23 cellular contexts compared by ENCODE assay signal in the genomic region with DNA sequence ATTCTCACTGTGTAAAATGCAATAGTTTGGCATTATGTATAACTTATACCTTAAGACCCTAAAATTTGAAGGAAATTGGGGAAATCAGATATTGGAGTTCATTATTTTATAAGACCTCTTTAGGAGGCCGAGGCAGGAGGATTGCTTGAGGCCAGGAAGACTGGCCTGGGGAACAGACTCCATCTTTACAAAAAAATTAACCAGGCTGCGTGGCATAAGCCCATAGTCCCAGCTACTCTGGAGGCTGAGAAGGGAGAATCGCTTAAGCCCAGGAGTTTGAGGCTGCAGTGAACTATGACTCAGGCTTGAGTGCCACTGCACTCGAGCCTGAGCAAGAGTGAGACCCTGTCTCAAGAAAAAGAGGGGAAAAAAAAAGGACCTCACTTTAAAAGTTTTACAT. TPM values are rescaled to one million over a fixed set of nuclear protein-coding genes. Genes with fewer than 3 reads are reported as not detected.
DNase-seq lines count a peak whose midpoint lies in the region; ATAC-seq, FAIRE-seq and TF ChIP-seq lines count a peak whose summit lies in the region.
"Had no signal": no experiment of that assay in that cellular context is flagged by ENCODE, and none has a peak within 500 bp of the region (broad histone marks: within the 10 kb centered on the region; RNA-seq: fewer than 3 reads in every experiment).

No MANE protein-coding gene starts in this region.

- no peak overlapping the region for H3K4ac ChIP-seq in H9 (ENCODE audit: low read depth, low read length)

- H4K8ac ChIP-seq in H9 (replicated peaks; ENCODE audit: insufficient read length, low read depth, low read length) = no peak overlapping the region

- H3K27ac ChIP-seq in neural progenitor cell = no peak overlapping the region
- no peak overlapping the region for H3K27ac ChIP-seq in H9 (ENCODE audit: insufficient read length, low read depth, low read length)
- H3K27ac ChIP-seq: gastroesophageal sphincter, Peyer's patch, psoas muscle, testis had no signal

- H2BK5ac ChIP-seq in H9 (ENCODE audit: insufficient read length, low read length) = no peak overlapping the region

- H2BK20ac ChIP-seq in H9 (ENCODE audit: low read depth, low read length, poor library complexity, severe bottlenecking) = no peak overlapping the region

- no peak overlapping the region for H2AK5ac ChIP-seq in H9 (ENCODE audit: insufficient read length, low read length)

- H3K4me1 Mint-ChIP-seq in activated naive CD4-positive, alpha-beta T cell treated with anti-CD3 and anti-CD28 coated beads, Interleukin-2, amount 50 U/mL, for 24 hours = peaks cover 20% of the 10 kb centered on the region
- H3K4me1 Mint-ChIP-seq in WTC11 (no peaks in the 10 kb centered on the region), neural progenitor cell (no peaks in the 10 kb centered on the region), H9 (peaks cover 6% of the 10 kb centered on the region in 2 experiments; a peak in 2 of 4 replicates)

- H3K36me3 ChIP-seq in neural progenitor cell = peaks cover 24% of the 10 kb centered on the region

- no peaks in the 10 kb centered on the region for H3K4me1 ChIP-seq in neural progenitor cell
- no peaks in the 10 kb centered on the region for H3K4me1 ChIP-seq in H9 (ENCODE audit: insufficient read depth, low read length)
- H3K4me1 ChIP-seq: Peyer's patch, testis had no signal

- H3K23ac ChIP-seq in H9 (ENCODE audit: insufficient read length, low read depth, low read length) = no peak overlapping the region

- H3K79me1 ChIP-seq in H9 (ENCODE audit: insufficient read depth, low read depth, low read length, poor library complexity, severe bottlenecking) = no peaks in the 10 kb centered on the region

- DNase-seq in activated naive CD4-positive, alpha-beta T cell (lab: John Stamatoyannopoulos, UW) = no peak
- DNase-seq in H54 (ENCODE audit: insufficient read length, low spot score) = no peak
- no peak for DNase-seq in WTC11 (ENCODE audit: low spot score)
- no peak for DNase-seq in neural progenitor cell (ENCODE audit: low spot score)
- DNase-seq in H9 = no peak
- DNase-seq: activated CD4-positive, CD25-positive, alpha-beta regulatory T cell; dorsolateral prefrontal cortex; EL; HFFc6; left colon; NCI-H1694 treated with DMSO at 0.1 percent for 48 hours; NK-92 treated with Interleukin-12 subunit alpha and Interleukin-12 subunit beta, amount 100 ng/mL, for 24 hours; Peyer's patch; psoas muscle; SIG-M5; stimulated activated CD4-positive, alpha-beta T cell treated with anti-CD3 and anti-CD28 coated beads, Interleukin-4, amount 100 ng/mL, for 4 hours; stimulated activated naive CD4-positive, alpha-beta T cell; testis had no signal

- peaks cover 43% of the 10 kb centered on the region for H4K20me1 ChIP-seq in neural progenitor cell (ENCODE audit: low read depth)
- H4K20me1 ChIP-seq in H9 (ENCODE audit: control insufficient read depth, insufficient read depth, insufficient read length) = no peaks in the 10 kb centered on the region

- H3K4me2 ChIP-seq in neural progenitor cell = no peak overlapping the region
- no peak overlapping the region for H3K4me2 ChIP-seq in H9 (ENCODE audit: insufficient read depth, insufficient read length, low read length)
- H3K4me2 ChIP-seq: hepatocyte had no signal

- POLR2A ChIA-PET in WTC11 (lab: Charles Lee) = no interaction called here

- peaks cover 78% of the 10 kb centered on the region for H3F3A ChIP-seq in neural progenitor cell (ENCODE audit: low read depth)

- H3K9ac ChIP-seq in neural progenitor cell = no peak overlapping the region
- no peak overlapping the region for H3K9ac ChIP-seq in H9 (ENCODE audit: extremely low read depth, insufficient read length, low read length)

- CTCF ChIA-PET in WTC11 (lab: Charles Lee) = interaction anchor here (2.3 kb wide), 2 partner anchors 116 to 134 kb away, joined by 11 to 19 read pairs; no protein-coding TSS in a partner anchor

- H3K14ac ChIP-seq in H9 (ENCODE audit: insufficient read depth, low read length) = no peak overlapping the region

- no peak overlapping the region for H4K91ac ChIP-seq in H9 (ENCODE audit: insufficient read length, low read depth, low read length)

- H2AFZ ChIP-seq in neural progenitor cell (replicated peaks) (no peak overlapping the region), H9 (ENCODE audit: low read length) (no peak overlapping the region)
- H2AFZ ChIP-seq: hepatocyte had no signal

- H3K4me3 ChIP-seq in neural progenitor cell = no peak overlapping the region
- H3K4me3 ChIP-seq: dorsolateral prefrontal cortex, gastroesophageal sphincter, hepatocyte, Peyer's patch, psoas muscle, testis had no signal

- no peak overlapping the region for H3T11ph ChIP-seq in H9 (ENCODE audit: low read length)

- no peaks in the 10 kb centered on the region for H3K9me3 ChIP-seq in neural progenitor cell (ENCODE audit: low read depth)
- H3K9me3 ChIP-seq in H9 (ENCODE audit: control insufficient read depth, low read depth, low read length) = no peaks in the 10 kb centered on the region
- H3K9me3 ChIP-seq: gastroesophageal sphincter, Peyer's patch, psoas muscle, testis had no signal

- H3K27me3 Mint-ChIP-seq in activated naive CD4-positive, alpha-beta T cell treated with anti-CD3 and anti-CD28 coated beads, Interleukin-2, amount 50 U/mL, for 24 hours = no peaks in the 10 kb centered on the region
- H3K27me3 Mint-ChIP-seq in WTC11 (ENCODE audit: low read depth) (no peaks in the 10 kb centered on the region), neural progenitor cell (ENCODE audit: insufficient read depth, low read depth) (peaks cover 4% of the 10 kb centered on the region), H9 (ENCODE audit: low read depth) (no peaks in the 10 kb centered on the region)

- no peak overlapping the region for H3K4me3 Mint-ChIP-seq in activated naive CD4-positive, alpha-beta T cell treated with anti-CD3 and anti-CD28 coated beads, Interleukin-2, amount 50 U/mL, for 24 hours
- H3K4me3 Mint-ChIP-seq in WTC11 (no peak overlapping the region), neural progenitor cell (no peak overlapping the region), H9 (no peak overlapping the region; a peak in 1 of 5 replicates)
- H3K4me3 Mint-ChIP-seq: HFFc6 had no signal

- no peak overlapping the region for H3K56ac ChIP-seq in H9 (ENCODE audit: insufficient read length, low read depth, low read length)

- H3K27me3 ChIP-seq in neural progenitor cell (no peaks in the 10 kb centered on the region), H9 (ENCODE audit: insufficient read depth, low read length) (no peaks in the 10 kb centered on the region)
- H3K27me3 ChIP-seq: dorsolateral prefrontal cortex, gastroesophageal sphincter, hepatocyte, Peyer's patch, testis had no signal

- H3K36me3 Mint-ChIP-seq in activated naive CD4-positive, alpha-beta T cell treated with anti-CD3 and anti-CD28 coated beads, Interleukin-2, amount 50 U/mL, for 24 hours = peaks cover 15% of the 10 kb centered on the region
- peaks cover 22% of the 10 kb centered on the region for H3K36me3 Mint-ChIP-seq in WTC11
- H3K36me3 Mint-ChIP-seq in neural progenitor cell = peaks cover 18% of the 10 kb centered on the region
- peaks cover 11 to 52% (median 31%) of the 10 kb centered on the region in 3 experiments; a peak in 6 of 7 replicates for H3K36me3 Mint-ChIP-seq in H9 (ENCODE audit: insufficient read depth in 1 of 3, low read depth in 3 of 3)

- H3K79me2 ChIP-seq in neural progenitor cell (ENCODE audit: low read depth) = peaks cover 18% of the 10 kb centered on the region
- H3K79me2 ChIP-seq in H9 (ENCODE audit: insufficient read depth, low read length) = no peaks in the 10 kb centered on the region
- H3K79me2 ChIP-seq: hepatocyte had no signal

- H2BK12ac ChIP-seq in H9 (ENCODE audit: insufficient read length, low read depth, low read length) = no peak overlapping the region

- TF ChIP-seq POLR2A in H54 (IDR thresholded peaks at IDR 0.05; ENCODE audit: low read depth, low read length) = no peak

- no peak overlapping the region for H4K5ac ChIP-seq in H9 (ENCODE audit: insufficient read length, low read depth, low read length)

- no CpG with 5 or more reads among the region's 4 CpGs for WGBS in H9 (ENCODE audit: extremely low coverage, insufficient read length, low lambda C conversion rate)

- no peaks in the 10 kb centered on the region for H3K23me2 ChIP-seq in H9 (ENCODE audit: insufficient read length, low read depth, low read length, poor library complexity, severe bottlenecking)

- no peak overlapping the region for H2BK120ac ChIP-seq in H9 (ENCODE audit: low read depth, low read length, poor library complexity, severe bottlenecking)

- H3K18ac ChIP-seq in H9 (ENCODE audit: insufficient read length, low read depth, low read length) = no peak overlapping the region

- TF ChIP-seq CTCF in WTC11 (IDR thresholded peaks at IDR 0.05) = no peak
- TF ChIP-seq CTCF in neural progenitor cell (IDR thresholded peaks at IDR 0.05) = no peak
- TF ChIP-seq CTCF in H9 (conservative IDR thresholded peaks at IDR 0.05) = no peak

- ATAC-seq in WTC11 (no peak), HG02642 (IDR thresholded peaks at IDR 0.05; ENCODE audit: poor library complexity, unreplicated experiment) (no peak)
- ATAC-seq: gastroesophageal sphincter, left colon had no signal

- no peak overlapping the region for H2BK15ac ChIP-seq in H9 (ENCODE audit: low read depth, low read length)

- no peaks in the 10 kb centered on the region for H3K9me3 Mint-ChIP-seq in activated naive CD4-positive, alpha-beta T cell treated with anti-CD3 and anti-CD28 coated beads, Interleukin-2, amount 50 U/mL, for 24 hours
- H3K9me3 Mint-ChIP-seq in WTC11 (no peaks in the 10 kb centered on the region), neural progenitor cell (no peaks in the 10 kb centered on the region), H9 (no peaks in the 10 kb centered on the region)
- H3K9me3 Mint-ChIP-seq: HFFc6 had no signal

- peak; percentile 15 for FAIRE-seq in H54 (lab: Jason Lieb, UNC)
- FAIRE-seq: urothelium cell line had no signal

- peak overlapping the region; percentile 82 for H3K27ac Mint-ChIP-seq in activated naive CD4-positive, alpha-beta T cell treated with anti-CD3 and anti-CD28 coated beads, Interleukin-2, amount 50 U/mL, for 24 hours
- H3K27ac Mint-ChIP-seq in WTC11 (no peak overlapping the region), neural progenitor cell (peak overlapping the region; percentile 43), H9 (no peak overlapping the region)

TF ChIP-seq in WTC11, 78 proteins besides CTCF, POLR2A, EP300 and RAD21 (continues in another document):
- TF ChIP-seq JAZF1 (CRISPR knock-in tag; IDR thresholded peaks at IDR 0.05) = no peak

RNA-seq across cellular contexts. Expression of a gene that starts 14.0 kb away (rescaled TPM):
- total RNA-seq in WTC11 (2021) (2.4 to 2.7 TPM (median 2.6 TPM) in 3 replicates), neural progenitor cell (ENCODE audit: low replicate concordance) (3.2 and 5.8 TPM in 2 replicates), H9 (2021) (2.4 and 3.5 TPM in 2 replicates)

RNA-seq across cellular contexts. Expression of a gene that starts 14.9 kb away (rescaled TPM):
- total RNA-seq in WTC11 (2021) (220 to 226 TPM (median 223 TPM) in 3 replicates), neural progenitor cell (ENCODE audit: low replicate concordance) (57.2 and 77.5 TPM in 2 replicates), H9 (2021) (234 and 244 TPM in 2 replicates)

Comparison
In these comparisons a context has a peak if more than half of its experiments do, and no peak if none do; other contexts are left out.
1. H3K27ac Mint-ChIP-seq: peak in activated naive CD4-positive, alpha-beta T cell treated with anti-CD3 and anti-CD28 coated beads, Interleukin-2, amount 50 U/mL, for 24 hours (single experiment) and neural progenitor cell (single experiment); none in WTC11 (single experiment) and H9 (0 of 3).